ENCODE assay signal across 1 cellular context in the genomic region with DNA sequence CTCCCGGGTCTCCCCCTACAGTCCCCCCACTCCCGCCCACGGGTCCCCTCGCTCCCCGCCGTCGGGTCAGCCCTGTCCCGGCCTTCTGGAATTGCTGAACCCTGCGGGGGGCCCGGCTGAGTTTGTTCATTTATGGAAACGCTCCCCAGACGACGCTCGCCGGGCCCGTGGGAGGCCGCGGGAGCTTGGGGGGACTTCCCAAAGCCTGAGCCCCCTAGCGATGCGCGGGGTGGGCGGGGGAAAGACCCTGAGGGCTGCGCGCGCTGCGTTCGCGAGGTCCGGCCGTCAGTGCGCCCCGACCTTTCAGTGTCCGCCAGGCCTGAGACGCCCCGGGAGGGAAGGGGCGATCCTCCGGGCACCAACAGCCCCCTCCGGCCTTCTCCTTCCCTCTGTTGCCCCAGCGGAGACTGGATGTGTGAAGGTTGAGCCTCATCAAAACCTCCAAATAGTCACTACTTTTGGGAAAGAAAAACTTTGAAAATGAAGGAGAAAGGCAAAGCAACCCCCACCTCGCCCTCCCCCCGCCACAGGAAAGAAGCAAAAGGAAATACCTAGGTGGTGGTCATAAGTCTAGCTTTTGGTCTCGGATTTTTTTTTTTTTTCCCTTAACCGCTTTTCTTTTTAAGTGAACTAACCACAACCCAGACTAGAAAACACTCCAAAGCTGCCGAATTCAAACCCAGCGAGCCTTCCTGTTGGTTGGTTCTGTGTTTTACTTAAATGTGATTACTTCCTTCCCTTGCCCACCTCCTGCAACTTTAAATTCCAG.
TF ChIP-seq lines count a peak whose summit lies in the region.

No MANE protein-coding gene starts in this region.

TF ChIP-seq in WTC11, 78 proteins besides CTCF, POLR2A, EP300 and RAD21 (continued from another document):
- no peak for TF ChIP-seq ZBTB43 (CRISPR knock-in tag; IDR thresholded peaks at IDR 0.05)
- TF ChIP-seq HMGA2 (CRISPR knock-in tag; IDR thresholded peaks at IDR 0.05): no peak
- TF ChIP-seq ZNF423 (CRISPR knock-in tag; IDR thresholded peaks at IDR 0.05): no peak
- TF ChIP-seq, protein P1, sequence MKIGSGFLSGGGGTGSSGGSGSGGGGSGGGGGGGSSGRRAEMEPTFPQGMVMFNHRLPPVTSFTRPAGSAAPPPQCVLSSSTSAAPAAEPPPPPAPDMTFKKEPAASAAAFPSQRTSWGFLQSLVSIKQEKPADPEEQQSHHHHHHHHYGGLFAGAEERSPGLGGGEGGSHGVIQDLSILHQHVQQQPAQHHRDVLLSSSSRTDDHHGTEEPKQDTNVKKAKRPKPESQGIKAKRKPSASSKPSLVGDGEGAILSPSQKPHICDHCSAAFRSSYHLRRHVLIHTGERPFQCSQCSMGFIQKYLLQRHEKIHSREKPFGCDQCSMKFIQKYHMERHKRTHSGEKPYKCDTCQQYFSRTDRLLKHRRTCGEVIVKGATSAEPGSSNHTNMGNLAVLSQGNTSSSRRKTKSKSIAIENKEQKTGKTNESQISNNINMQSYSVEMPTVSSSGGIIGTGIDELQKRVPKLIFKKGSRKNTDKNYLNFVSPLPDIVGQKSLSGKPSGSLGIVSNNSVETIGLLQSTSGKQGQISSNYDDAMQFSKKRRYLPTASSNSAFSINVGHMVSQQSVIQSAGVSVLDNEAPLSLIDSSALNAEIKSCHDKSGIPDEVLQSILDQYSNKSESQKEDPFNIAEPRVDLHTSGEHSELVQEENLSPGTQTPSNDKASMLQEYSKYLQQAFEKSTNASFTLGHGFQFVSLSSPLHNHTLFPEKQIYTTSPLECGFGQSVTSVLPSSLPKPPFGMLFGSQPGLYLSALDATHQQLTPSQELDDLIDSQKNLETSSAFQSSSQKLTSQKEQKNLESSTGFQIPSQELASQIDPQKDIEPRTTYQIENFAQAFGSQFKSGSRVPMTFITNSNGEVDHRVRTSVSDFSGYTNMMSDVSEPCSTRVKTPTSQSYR (CRISPR knock-in tag; IDR thresholded peaks at IDR 0.05): no peak
- TF ChIP-seq ZNF232 (CRISPR knock-in tag; IDR thresholded peaks at IDR 0.05): no peak
- no peak for TF ChIP-seq SP1 (CRISPR knock-in tag; conservative IDR thresholded peaks at IDR 0.05)
- TF ChIP-seq, protein P2, sequence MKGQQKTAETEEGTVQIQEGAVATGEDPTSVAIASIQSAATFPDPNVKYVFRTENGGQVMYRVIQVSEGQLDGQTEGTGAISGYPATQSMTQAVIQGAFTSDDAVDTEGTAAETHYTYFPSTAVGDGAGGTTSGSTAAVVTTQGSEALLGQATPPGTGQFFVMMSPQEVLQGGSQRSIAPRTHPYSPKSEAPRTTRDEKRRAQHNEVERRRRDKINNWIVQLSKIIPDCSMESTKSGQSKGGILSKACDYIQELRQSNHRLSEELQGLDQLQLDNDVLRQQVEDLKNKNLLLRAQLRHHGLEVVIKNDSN (CRISPR knock-in tag; IDR thresholded peaks at IDR 0.05): no peak
- TF ChIP-seq FOXP1 (CRISPR knock-in tag; IDR thresholded peaks at IDR 0.05; ENCODE audit: borderline replicate concordance): no peak
- no peak for TF ChIP-seq ZNF263 (CRISPR knock-in tag; IDR thresholded peaks at IDR 0.05; ENCODE audit: low read depth)
- TF ChIP-seq, protein P3, sequence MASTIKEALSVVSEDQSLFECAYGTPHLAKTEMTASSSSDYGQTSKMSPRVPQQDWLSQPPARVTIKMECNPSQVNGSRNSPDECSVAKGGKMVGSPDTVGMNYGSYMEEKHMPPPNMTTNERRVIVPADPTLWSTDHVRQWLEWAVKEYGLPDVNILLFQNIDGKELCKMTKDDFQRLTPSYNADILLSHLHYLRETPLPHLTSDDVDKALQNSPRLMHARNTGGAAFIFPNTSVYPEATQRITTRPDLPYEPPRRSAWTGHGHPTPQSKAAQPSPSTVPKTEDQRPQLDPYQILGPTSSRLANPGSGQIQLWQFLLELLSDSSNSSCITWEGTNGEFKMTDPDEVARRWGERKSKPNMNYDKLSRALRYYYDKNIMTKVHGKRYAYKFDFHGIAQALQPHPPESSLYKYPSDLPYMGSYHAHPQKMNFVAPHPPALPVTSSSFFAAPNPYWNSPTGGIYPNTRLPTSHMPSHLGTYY (CRISPR knock-in tag; IDR thresholded peaks at IDR 0.05): no peak
